13 cellular contexts compared by ENCODE assay signal in the genomic region with DNA sequence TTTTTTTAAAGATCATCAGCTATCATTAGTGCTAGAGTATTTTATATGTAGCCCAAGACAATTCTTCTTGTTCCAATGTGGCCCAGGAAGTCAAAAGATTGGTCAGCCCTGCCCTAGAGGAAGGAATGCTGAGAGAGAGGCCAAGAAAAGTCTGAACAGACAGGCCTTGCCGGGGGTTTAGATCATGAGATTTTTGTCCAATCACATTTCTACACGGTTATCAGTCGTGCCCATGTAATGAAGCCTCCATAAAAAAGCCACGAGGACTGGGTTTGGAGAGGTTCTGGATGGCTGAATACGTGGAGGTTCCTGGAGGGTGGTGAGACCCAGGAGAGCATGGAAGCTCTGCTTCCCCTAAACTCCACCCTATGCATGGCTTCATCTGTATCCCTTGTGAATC. TPM values are rescaled to one million over a fixed set of nuclear protein-coding genes. Genes with fewer than 3 reads are reported as not detected.
DNase-seq lines count a peak whose midpoint lies in the region; ATAC-seq and TF ChIP-seq lines count a peak whose summit lies in the region.
"Had no signal": no experiment of that assay in that cellular context is flagged by ENCODE, and none has a peak within 500 bp of the region (broad histone marks: within the 10 kb centered on the region; RNA-seq: fewer than 3 reads in every experiment).

No MANE protein-coding gene starts in this region.

- peak overlapping the region; percentile 43 for H3K27ac ChIP-seq in lower lobe of right lung
- H3K27ac ChIP-seq in gastroesophageal sphincter = no peak overlapping the region

- TF ChIP-seq CTCF in AG10803 (conservative IDR thresholded peaks at IDR 0.05; ENCODE audit: low read length) (peak; percentile 45), lower lobe of right lung (IDR thresholded peaks at IDR 0.05) (no peak), gastroesophageal sphincter (IDR thresholded peaks at IDR 0.05) (no peak)

- ATAC-seq in lower lobe of right lung (no peak), gastroesophageal sphincter (no peak)
- ATAC-seq: naive thymus-derived CD4-positive, alpha-beta T cell; stimulated activated naive B cell treated with anti-CD40 and anti-IgM and Interleukin-4, amounts not matched to agents 10 μg/mL and 1 μg/mL and 100 μg/mL, for 72 hours had no signal

- DNase-seq in AG10803 (ENCODE audit: low read depth) (peak; percentile 72), astrocyte of the hippocampus (ENCODE audit: low read depth, low spot score) (peak; percentile 50), lower lobe of right lung (no peak), RKO (ENCODE audit: low spot score) (no peak), SHP77 (lab: John Stamatoyannopoulos, UW) (no peak), AML-193 (lab: John Stamatoyannopoulos, UW) (no peak)
- DNase-seq: NCI-H1930; stimulated activated CD4-positive, alpha-beta T cell treated with anti-CD3 and anti-CD28 coated beads, Interleukin-12 subunit alpha, Interleukin-12 subunit beta, amount 100 ng/mL, for 4 hours; stimulated activated naive B cell treated with anti-CD40 and anti-IgM and Interleukin-4, amounts not matched to agents 10 μg/mL and 1 μg/mL and 100 μg/mL, for 72 hours had no signal

- H3K27me3 ChIP-seq in lower lobe of right lung (ENCODE audit: low read depth) (no peaks in the 10 kb centered on the region), gastroesophageal sphincter (no peaks in the 10 kb centered on the region)

- TF ChIP-seq POLR2A in gastroesophageal sphincter (IDR thresholded peaks at IDR 0.05) = no peak

- no peaks in the 10 kb centered on the region for H3K9me3 ChIP-seq in lower lobe of right lung
- no peaks in the 10 kb centered on the region for H3K9me3 ChIP-seq in gastroesophageal sphincter

- TF ChIP-seq EP300 in Ishikawa (IDR thresholded peaks at IDR 0.05; ENCODE audit: borderline replicate concordance) (no peak), gastroesophageal sphincter (IDR thresholded peaks at IDR 0.05) (no peak)

- H3K36me3 ChIP-seq in lower lobe of right lung = no peaks in the 10 kb centered on the region
- H3K36me3 ChIP-seq in gastroesophageal sphincter = no peaks in the 10 kb centered on the region

- WGBS in gastroesophageal sphincter (ENCODE audit: low coverage in 1 of 2), 2 donors = 71 to 83% methylated on average over 4 of the region's 5 CpGs

- intact Hi-C loops in lower lobe of right lung (cut with DNase I) = no loop called here

- no peak for TF ChIP-seq RAD21 in Ishikawa (IDR thresholded peaks at IDR 0.05; ENCODE audit: low read depth)

- H3K4me3 ChIP-seq in AG10803 (ENCODE audit: low read length) = no peak overlapping the region
- H3K4me3 ChIP-seq in lower lobe of right lung = no peak overlapping the region
- no peak overlapping the region for H3K4me3 ChIP-seq in gastroesophageal sphincter

- peaks cover 14% of the 10 kb centered on the region for H3K4me1 ChIP-seq in lower lobe of right lung
- H3K4me1 ChIP-seq in gastroesophageal sphincter = peaks cover 0 to 15% (median 9%) of the 10 kb centered on the region in 3 donors

TF ChIP-seq in Ishikawa, 13 proteins besides CTCF, POLR2A, EP300 and RAD21:
- no peak for TF ChIP-seq FOXM1 (IDR thresholded peaks at IDR 0.05; ENCODE audit: borderline replicate concordance, low read depth)
- TF ChIP-seq TEAD4 (IDR thresholded peaks at IDR 0.05) = peak; percentile 37; the same call in 1 of the 2 replicates
- TF ChIP-seq ZBTB7A (IDR thresholded peaks at IDR 0.05; ENCODE audit: low read depth) = no peak
- TF ChIP-seq TAF1 (IDR thresholded peaks at IDR 0.05; ENCODE audit: low read depth) = no peak
- TF ChIP-seq, protein P1, sequence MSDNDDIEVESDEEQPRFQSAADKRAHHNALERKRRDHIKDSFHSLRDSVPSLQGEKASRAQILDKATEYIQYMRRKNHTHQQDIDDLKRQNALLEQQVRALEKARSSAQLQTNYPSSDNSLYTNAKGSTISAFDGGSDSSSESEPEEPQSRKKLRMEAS (IDR thresholded peaks at IDR 0.05) = 0 out of 2 replicates have a peak, but pooled peaks have one; percentile 24
- TF ChIP-seq NFIC (IDR thresholded peaks at IDR 0.05) = no peak
- TF ChIP-seq YY1 (IDR thresholded peaks at IDR 0.05; ENCODE audit: low read depth) = no peak

RNA-seq across cellular contexts. Expression of gene ENO1, which starts 24.3 kb away (rescaled TPM):
- 580 TPM for total RNA-seq in lower lobe of right lung
- total RNA-seq in gastroesophageal sphincter = 1,000 to 10,000 TPM in 1 of 4 donors, 100 to 1,000 TPM in 3; 453 to 1,066 (median 553) TPM

RNA-seq across cellular contexts. Expression of gene CA6, which starts 42.9 kb away (rescaled TPM):
- total RNA-seq in lower lobe of right lung (not detected), gastroesophageal sphincter (not detected)
- total RNA-seq: G401 had no signal

Comparison
In these comparisons a context has a peak if more than half of its experiments do, and no peak if none do; other contexts are left out.
1. DNase-seq: peak in AG10803 (single experiment) and astrocyte of the hippocampus (single experiment); none in lower lobe of right lung (single experiment), RKO (single experiment), SHP77 (0 of 2) and AML-193 (0 of 2).